Comparison of ENCODE assay signal across 1 cellular context in genomic region chr12:69070319-69071090, GRCh38.
TF ChIP-seq lines count a peak whose summit lies in the region.

No MANE protein-coding gene starts in this region.

TF ChIP-seq in HEK293, 187 proteins besides CTCF, POLR2A, EP300 and RAD21 (continued from another document):
- no peak for TF ChIP-seq REPIN1 (tag by site-specific recombination; IDR thresholded peaks at IDR 0.05; ENCODE audit: low read depth)
- TF ChIP-seq ZNF354C (tag by site-specific recombination; IDR thresholded peaks at IDR 0.05; ENCODE audit: borderline replicate concordance, low read depth), result no peak
- TF ChIP-seq ZBTB49 (tag by site-specific recombination; IDR thresholded peaks at IDR 0.05; ENCODE audit: low read depth), result no peak
- TF ChIP-seq ZNF600 (tag by site-specific recombination; IDR thresholded peaks at IDR 0.05), result no peak
- no peak for TF ChIP-seq ZNF19 (tag by site-specific recombination; IDR thresholded peaks at IDR 0.05; ENCODE audit: low read depth)
- no peak for TF ChIP-seq ZFP69B (tag by site-specific recombination; IDR thresholded peaks at IDR 0.05)
- peak; percentile 90 for TF ChIP-seq ZNF654 (tag by site-specific recombination; IDR thresholded peaks at IDR 0.05; ENCODE audit: low read depth)
- no peak for TF ChIP-seq SALL2 (tag by site-specific recombination; IDR thresholded peaks at IDR 0.05; ENCODE audit: borderline replicate concordance)
- TF ChIP-seq ZNF18 (tag by site-specific recombination; IDR thresholded peaks at IDR 0.05), result no peak
- TF ChIP-seq ZNF292 (tag by site-specific recombination; IDR thresholded peaks at IDR 0.05; ENCODE audit: borderline replicate concordance, low read depth), result no peak
- no peak for TF ChIP-seq ZNF426 (tag by site-specific recombination; IDR thresholded peaks at IDR 0.05)
- TF ChIP-seq AEBP2 (tag by site-specific recombination; IDR thresholded peaks at IDR 0.05; ENCODE audit: borderline replicate concordance), result no peak
